In the genomic region with DNA sequence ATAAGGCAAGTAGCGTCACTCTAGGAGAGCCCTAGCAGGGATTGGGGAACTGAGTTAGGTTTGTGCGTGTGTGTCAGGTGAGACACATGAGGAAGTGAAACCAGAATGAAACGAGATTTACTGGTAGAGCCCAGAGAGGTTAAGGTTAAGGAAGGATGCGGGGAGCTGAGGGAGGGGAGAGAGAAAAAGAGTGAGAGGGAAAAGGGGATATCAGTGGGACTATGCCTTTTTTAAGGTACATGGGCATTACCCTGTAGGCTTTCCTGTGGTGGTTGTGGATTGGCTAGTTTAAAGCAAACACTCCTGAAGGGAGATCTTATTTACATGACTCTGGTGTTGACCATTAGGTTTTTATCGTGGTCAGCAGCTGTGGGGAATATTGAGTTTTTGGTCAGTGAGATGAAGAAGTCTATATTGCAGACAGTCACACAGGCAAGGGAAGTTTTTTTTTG, we compare ENCODE assay signal across 9 cellular contexts. TPM values are rescaled to one million over a fixed set of nuclear protein-coding genes. Genes with fewer than 3 reads are reported as not detected.
A peak's percentile ranks its signal among the peaks of the same experiment; 100 is the strongest.
DNase-seq lines count a peak whose midpoint lies in the region; ATAC-seq, FAIRE-seq and TF ChIP-seq lines count a peak whose summit lies in the region.
"Had no signal": no experiment of that assay in that cellular context is flagged by ENCODE, and none has a peak within 500 bp of the region (broad histone marks: within the 10 kb centered on the region; RNA-seq: fewer than 3 reads in every experiment).

No MANE protein-coding gene starts in this region.

- no peak overlapping the region for H3K4me3 ChIP-seq in mesenchymal stem cell (ENCODE audit: insufficient read depth in 1 of 2, low read depth in 1 of 2, low read length in 2 of 2)

- H3K4ac ChIP-seq in mesenchymal stem cell (ENCODE audit: low read depth in 1 of 2, low read length in 2 of 2): no peak overlapping the region

- DNase-seq in KBM-7 (peak; percentile 63), mesenchymal stem cell (no peak), middle frontal gyrus (ENCODE audit: extremely low spot score, low spot score) (no peak), D721Med (ENCODE audit: insufficient read length, low spot score) (no peak), DMS114 treated with DMSO at 0.1 percent for 48 hours (lab: John Stamatoyannopoulos, UW; ENCODE audit: unreplicated experiment) (no peak), hippocampal formation (lab: John Stamatoyannopoulos, UW) (no peak)
- DNase-seq: stimulated activated CD4-positive, alpha-beta T cell treated with anti-CD3 and anti-CD28 coated beads, Interleukin-4, amount 100 ng/mL, for 24 hours had no signal

- no peak overlapping the region for H2AFZ ChIP-seq in mesenchymal stem cell (ENCODE audit: low read depth, low read length)

- no peak overlapping the region for H2BK15ac ChIP-seq in mesenchymal stem cell (ENCODE audit: low read depth, poor library complexity, severe bottlenecking)

- peak overlapping the region; percentile 37 for H2AK5ac ChIP-seq in mesenchymal stem cell (ENCODE audit: low read length, severe bottlenecking)

- no peak overlapping the region for H4K91ac ChIP-seq in mesenchymal stem cell (ENCODE audit: low read length)

- H3K79me1 ChIP-seq in mesenchymal stem cell (replicated peaks; ENCODE audit: low read length, poor library complexity, severe bottlenecking): peaks cover 6% of the 10 kb centered on the region

- FAIRE-seq in D721Med (lab: Jason Lieb, UNC): no peak

- no peaks in the 10 kb centered on the region for H3K4me1 ChIP-seq in mesenchymal stem cell (ENCODE audit: control insufficient read depth, insufficient read depth, low read depth, low read length)

- 92% methylated on average over 5 of the region's 5 CpGs for WGBS in mesenchymal stem cell

- peak overlapping the region in 1 of 2 experiments; percentile 39 for H2BK12ac ChIP-seq in mesenchymal stem cell (ENCODE audit: low read length in 2 of 2)

- peaks cover 2 to 3% of the 10 kb centered on the region in 2 experiments for H3K36me3 ChIP-seq in mesenchymal stem cell (ENCODE audit: control insufficient read depth in 1 of 2, insufficient read depth in 2 of 2, low read depth in 1 of 2, low read length in 2 of 2)

- no peak overlapping the region for H3K4me2 ChIP-seq in mesenchymal stem cell (ENCODE audit: low read length, poor library complexity, severe bottlenecking)

- no peak for TF ChIP-seq CTCF in D721Med (IDR thresholded peaks at IDR 0.05; ENCODE audit: insufficient read depth, missing control alignments)

- H3K14ac ChIP-seq in mesenchymal stem cell (ENCODE audit: low read length in 2 of 2): no peak overlapping the region

- in situ Hi-C loops in KBM-7 (cut with MboI; ENCODE audit: low pct_unique_long_range_greater_than_20kb, low sequenced_read_pairs): loop anchor here (25.0 kb wide), 1 partner anchor 165 kb away; no protein-coding TSS in a partner anchor

- H3K18ac ChIP-seq in mesenchymal stem cell (ENCODE audit: low read depth in 1 of 2, low read length in 2 of 2): peak overlapping the region in 1 of 2 experiments; percentile 33

- no peak overlapping the region for H3K23ac ChIP-seq in mesenchymal stem cell (ENCODE audit: low read length in 2 of 2)

- no peaks in the 10 kb centered on the region for H3K27me3 ChIP-seq in mesenchymal stem cell (ENCODE audit: control insufficient read depth in 1 of 2, insufficient read depth in 1 of 2, low read length in 2 of 2)

- no peak overlapping the region for H3K27ac ChIP-seq in mesenchymal stem cell (ENCODE audit: low read length, poor library complexity, severe bottlenecking)

- H3K9ac ChIP-seq in mesenchymal stem cell (ENCODE audit: low read length): no peak overlapping the region

- ATAC-seq in GM18868 (IDR thresholded peaks at IDR 0.05; ENCODE audit: unreplicated experiment) (peak; percentile 100), GM21786 (IDR thresholded peaks at IDR 0.05; ENCODE audit: unreplicated experiment) (peak; percentile 99)

- H4K8ac ChIP-seq in mesenchymal stem cell (ENCODE audit: low read length): no peak overlapping the region

- H3K9me3 ChIP-seq in mesenchymal stem cell (ENCODE audit: control insufficient read depth, low read length): no peaks in the 10 kb centered on the region

- no peak overlapping the region for H2BK5ac ChIP-seq in mesenchymal stem cell (ENCODE audit: low read depth, low read length, poor library complexity, severe bottlenecking)

- H2BK120ac ChIP-seq in mesenchymal stem cell (ENCODE audit: low read depth, low read length): no peak overlapping the region

RNA-seq across cellular contexts. Expression of gene ZDHHC17, which starts 13.9 kb away (rescaled TPM):
- polyA plus RNA-seq in mesenchymal stem cell (2013, experiment 1 of 2): 9.1 TPM
- 8.4 TPM for polyA plus RNA-seq in mesenchymal stem cell (2013, experiment 2 of 2)
